In the genomic region with DNA sequence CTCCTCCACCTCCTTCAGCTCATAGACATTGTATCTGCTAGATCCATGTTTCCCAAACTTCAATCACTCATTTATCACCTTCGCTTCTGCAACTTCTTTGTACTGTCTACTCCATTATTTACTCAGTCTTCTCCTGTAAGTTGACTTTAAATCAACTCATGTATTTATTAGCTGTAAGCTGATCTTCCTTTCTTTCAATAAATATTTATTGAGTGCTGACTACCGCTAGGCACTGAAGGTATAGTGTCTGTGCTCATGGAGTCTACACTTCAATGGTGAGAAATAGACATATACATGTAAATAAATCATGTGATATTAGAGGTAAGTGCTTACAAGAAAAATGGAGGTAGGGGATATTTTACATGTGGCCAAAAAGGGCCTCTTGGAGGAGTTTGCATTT, we compare ENCODE assay signal across 24 cellular contexts.
DNase-seq lines count a peak whose midpoint lies in the region; ATAC-seq and TF ChIP-seq lines count a peak whose summit lies in the region.
"Had no signal": no experiment of that assay in that cellular context is flagged by ENCODE, and none has a peak within 500 bp of the region (broad histone marks: within the 10 kb centered on the region; RNA-seq: fewer than 3 reads in every experiment).

No MANE protein-coding gene starts in this region.

- H3K9me3 Mint-ChIP-seq in MCF 10A (ENCODE audit: unreplicated experiment) = peaks cover 7% of the 10 kb centered on the region
- no peaks in the 10 kb centered on the region for H3K9me3 Mint-ChIP-seq in Calu3 (ENCODE audit: low read depth, unreplicated experiment)
- peaks cover 5% of the 10 kb centered on the region for H3K9me3 Mint-ChIP-seq in nephron progenitor cell
- H3K9me3 Mint-ChIP-seq: CD4-positive, alpha-beta T cell; CD8-positive, alpha-beta T cell had no signal

- H3K9ac ChIP-seq in mammary epithelial cell (ENCODE audit: insufficient read depth, low read length) (no peak overlapping the region), mesenchymal stem cell (ENCODE audit: low read length) (no peak overlapping the region)
- H3K9ac ChIP-seq: BLaER1 had no signal

- no peak for TF ChIP-seq CTCF in MCF 10A (IDR thresholded peaks at IDR 0.05; ENCODE audit: unreplicated experiment)
- TF ChIP-seq CTCF in mammary epithelial cell (conservative IDR thresholded peaks at IDR 0.05 in 1 of 2, IDR thresholded peaks at IDR 0.05 in 1 of 2; ENCODE audit: extremely low read depth in 1 of 2, insufficient read depth in 1 of 2, low read depth in 1 of 2, low read length in 2 of 2) = no peak
- TF ChIP-seq CTCF in Calu3 (IDR thresholded peaks at IDR 0.05; ENCODE audit: unreplicated experiment) = no peak
- TF ChIP-seq CTCF in nephron progenitor cell (IDR thresholded peaks at IDR 0.05) = no peak

- intact Hi-C loops in MCF 10A (cut with micrococcal nuclease) = no loop called here
- intact Hi-C loops in mammary epithelial cell (cut with micrococcal nuclease) = no loop called here
- intact Hi-C loops in Calu3 (cut with micrococcal nuclease; ENCODE audit: unreplicated experiment) = no loop called here

- H3K14ac ChIP-seq in mesenchymal stem cell (ENCODE audit: low read length in 2 of 2) = no peak overlapping the region

- dilution Hi-C loops in mammary epithelial cell (cut with HindIII; ENCODE audit: low sequenced_read_pairs) = no loop called here

- H2BK15ac ChIP-seq in mesenchymal stem cell (ENCODE audit: low read depth, poor library complexity, severe bottlenecking) = no peak overlapping the region

- no peaks in the 10 kb centered on the region for H4K20me1 ChIP-seq in mammary epithelial cell (ENCODE audit: insufficient read depth, low read length)
- H4K20me1 ChIP-seq: BLaER1 had no signal

- peak overlapping the region; percentile 50 for H4K91ac ChIP-seq in mesenchymal stem cell (ENCODE audit: low read length)

- H3K4me1 ChIP-seq in mammary epithelial cell (ENCODE audit: insufficient read depth, low read length) = no peaks in the 10 kb centered on the region
- no peaks in the 10 kb centered on the region for H3K4me1 ChIP-seq in mesenchymal stem cell (ENCODE audit: control insufficient read depth, insufficient read depth, low read depth, low read length)
- H3K4me1 ChIP-seq: BLaER1, Caco-2 had no signal

- no peak overlapping the region for H3K4ac ChIP-seq in mesenchymal stem cell (ENCODE audit: low read depth in 1 of 2, low read length in 2 of 2)

- H4K8ac ChIP-seq in mesenchymal stem cell (ENCODE audit: low read length) = no peak overlapping the region

- in situ Hi-C loops in mammary epithelial cell (cut with MboI; ENCODE audit: low sequenced_read_pairs in 2 of 2) = loop anchor here in 1 of 2 donors (25.0 kb wide), 1 partner anchor 174 kb away; a partner anchor contains a TSS

- H3K36me3 Mint-ChIP-seq in MCF 10A (ENCODE audit: insufficient read depth, unreplicated experiment) (no peaks in the 10 kb centered on the region), Calu3 (ENCODE audit: insufficient read depth, unreplicated experiment) (peaks cover 5% of the 10 kb centered on the region), nephron progenitor cell (ENCODE audit: low read depth) (peaks cover 16% of the 10 kb centered on the region)

- H3K79me1 ChIP-seq in mesenchymal stem cell (replicated peaks; ENCODE audit: low read length, poor library complexity, severe bottlenecking) = peaks cover 2% of the 10 kb centered on the region

- H3K27ac Mint-ChIP-seq in MCF 10A (ENCODE audit: low read depth, unreplicated experiment) (peak overlapping the region; percentile 37), Calu3 (ENCODE audit: unreplicated experiment) (no peak overlapping the region), nephron progenitor cell (peak overlapping the region; percentile 13)
- H3K27ac Mint-ChIP-seq: CD4-positive, alpha-beta T cell; CD8-positive, alpha-beta T cell had no signal

- H3K27ac ChIP-seq in mammary epithelial cell (ENCODE audit: insufficient read depth, low read depth, low read length) (no peak overlapping the region), mesenchymal stem cell (ENCODE audit: low read length, poor library complexity, severe bottlenecking) (no peak overlapping the region)
- H3K27ac ChIP-seq: BLaER1 had no signal

- no peak overlapping the region for H2BK5ac ChIP-seq in mesenchymal stem cell (ENCODE audit: low read depth, low read length, poor library complexity, severe bottlenecking)

- ATAC-seq in GM18520 (IDR thresholded peaks at IDR 0.05; ENCODE audit: unreplicated experiment) = no peak
- ATAC-seq: CD8-positive, alpha-beta T cell; GM12878 had no signal

- 92% methylated on average over 2 of the region's 2 CpGs for WGBS in mammary epithelial cell (ENCODE audit: low coverage, missing lambda C conversion rate)
- 100% methylated on average over 2 of the region's 2 CpGs for WGBS in mesenchymal stem cell

- H3K9me3 ChIP-seq in mammary epithelial cell (replicated peaks; ENCODE audit: insufficient read depth, low read length) (no peaks in the 10 kb centered on the region), mesenchymal stem cell (ENCODE audit: control insufficient read depth, low read length) (no peaks in the 10 kb centered on the region)
- H3K9me3 ChIP-seq: BE2C, BLaER1, Caco-2 had no signal

- H2BK120ac ChIP-seq in mesenchymal stem cell (ENCODE audit: low read depth, low read length) = no peak overlapping the region

- no peaks in the 10 kb centered on the region for H3K79me2 ChIP-seq in mammary epithelial cell (ENCODE audit: insufficient read depth, low read length)

- no peaks in the 10 kb centered on the region for H3K36me3 ChIP-seq in mammary epithelial cell (ENCODE audit: insufficient read depth, low read length)
- H3K36me3 ChIP-seq in mesenchymal stem cell (ENCODE audit: control insufficient read depth in 1 of 2, insufficient read depth in 2 of 2, low read depth in 1 of 2, low read length in 2 of 2) = no peaks in the 10 kb centered on the region
- H3K36me3 ChIP-seq: BE2C, BLaER1 had no signal

- no peak overlapping the region for H3K18ac ChIP-seq in mesenchymal stem cell (ENCODE audit: low read depth in 1 of 2, low read length in 2 of 2)

- H2AFZ ChIP-seq in mammary epithelial cell (ENCODE audit: low read depth, low read length) (no peak overlapping the region), mesenchymal stem cell (ENCODE audit: low read depth, low read length) (no peak overlapping the region)

- H3K23ac ChIP-seq in mesenchymal stem cell (ENCODE audit: low read length in 2 of 2) = no peak overlapping the region

- no peak overlapping the region for H2BK12ac ChIP-seq in mesenchymal stem cell (ENCODE audit: low read length in 2 of 2)

- H2AK5ac ChIP-seq in mesenchymal stem cell (ENCODE audit: low read length, severe bottlenecking) = no peak overlapping the region

- POLR2A ChIA-PET in MCF 10A (lab: Yijun Ruan, JAX) = no interaction called here

- H3K4me3 Mint-ChIP-seq in MCF 10A (ENCODE audit: unreplicated experiment) = no peak overlapping the region
- H3K4me3 Mint-ChIP-seq in Calu3 (ENCODE audit: low read depth, unreplicated experiment) = peak overlapping the region; percentile 4
- peak overlapping the region; percentile 7 for H3K4me3 Mint-ChIP-seq in nephron progenitor cell
- H3K4me3 Mint-ChIP-seq: CD14-positive monocyte; CD4-positive, alpha-beta T cell; CD8-positive, alpha-beta T cell had no signal

- CTCF ChIA-PET in MCF 10A (lab: Yijun Ruan, JAX) = interaction anchor here (0.7 kb wide), 1 partner anchor 265 kb away, joined by 3 read pairs; no protein-coding TSS in a partner anchor
- CTCF ChIA-PET in mammary epithelial cell (lab: Charles Lee; ENCODE audit: low non-redundant PET) = no interaction called here
- CTCF ChIA-PET in Calu3 (lab: Charles Lee) = no interaction called here

- H3K4me1 Mint-ChIP-seq in MCF 10A (ENCODE audit: insufficient read depth, unreplicated experiment) (no peaks in the 10 kb centered on the region), Calu3 (ENCODE audit: low read depth, unreplicated experiment) (peaks cover 10% of the 10 kb centered on the region), nephron progenitor cell (peaks cover 61% of the 10 kb centered on the region)
- H3K4me1 Mint-ChIP-seq: CD14-positive monocyte had no signal

- no peaks in the 10 kb centered on the region for H3K27me3 Mint-ChIP-seq in MCF 10A (ENCODE audit: insufficient read depth, unreplicated experiment)
- no peaks in the 10 kb centered on the region for H3K27me3 Mint-ChIP-seq in Calu3 (ENCODE audit: unreplicated experiment)
- H3K27me3 Mint-ChIP-seq in nephron progenitor cell (ENCODE audit: low read depth, poor library complexity) = no peaks in the 10 kb centered on the region
- H3K27me3 Mint-ChIP-seq: CD4-positive, alpha-beta T cell had no signal

- H3K4me3 ChIP-seq in mammary epithelial cell (replicated peaks in 1 of 3; ENCODE audit: insufficient read depth in 1 of 3, low read depth in 2 of 3, low read length in 3 of 3) (no peak overlapping the region), mesenchymal stem cell (ENCODE audit: insufficient read depth in 1 of 2, low read depth in 1 of 2, low read length in 2 of 2) (no peak overlapping the region)
- H3K4me3 ChIP-seq: BLaER1, GM12878 had no signal

- DNase-seq in MCF 10A (ENCODE audit: unreplicated experiment) (no peak), mammary epithelial cell (no peak), Calu3 (no peak), mesenchymal stem cell (no peak), nephron progenitor cell (no peak), CD1c-positive myeloid dendritic cell (ENCODE audit: extremely low spot score) (no peak)
- DNase-seq: 8988T; ACHN; BE2C; C1 segment of cervical spinal cord; Caco-2; CD4-positive, alpha-beta T cell; CD8-positive, alpha-beta T cell; DMS 273 treated with DMSO at 0.1 percent for 48 hours; DMS153; DMS53; DMS79; DND-41; EL; GDM1 had no signal

- no TSS peak for BruUV-seq in MCF 10A (replicated peaks; lab: Mats Ljungman, UMichigan)
- no TSS peak for BruUV-seq in mammary epithelial cell (replicated peaks; lab: Mats Ljungman, UMichigan)
- no TSS peak for BruUV-seq in Calu3 (replicated peaks; lab: Mats Ljungman, UMichigan)

- H3K27me3 ChIP-seq in mammary epithelial cell (ENCODE audit: insufficient read depth, low read length) (no peaks in the 10 kb centered on the region), mesenchymal stem cell (ENCODE audit: control insufficient read depth in 1 of 2, insufficient read depth in 1 of 2, low read length in 2 of 2) (no peaks in the 10 kb centered on the region)
- H3K27me3 ChIP-seq: BE2C, BLaER1 had no signal

- H3K4me2 ChIP-seq in mammary epithelial cell (ENCODE audit: insufficient read depth, low read depth, low read length) (no peak overlapping the region), mesenchymal stem cell (ENCODE audit: low read length, poor library complexity, severe bottlenecking) (no peak overlapping the region)
- H3K4me2 ChIP-seq: BLaER1 had no signal
